14 cellular contexts compared by ENCODE assay signal in the genomic region with DNA sequence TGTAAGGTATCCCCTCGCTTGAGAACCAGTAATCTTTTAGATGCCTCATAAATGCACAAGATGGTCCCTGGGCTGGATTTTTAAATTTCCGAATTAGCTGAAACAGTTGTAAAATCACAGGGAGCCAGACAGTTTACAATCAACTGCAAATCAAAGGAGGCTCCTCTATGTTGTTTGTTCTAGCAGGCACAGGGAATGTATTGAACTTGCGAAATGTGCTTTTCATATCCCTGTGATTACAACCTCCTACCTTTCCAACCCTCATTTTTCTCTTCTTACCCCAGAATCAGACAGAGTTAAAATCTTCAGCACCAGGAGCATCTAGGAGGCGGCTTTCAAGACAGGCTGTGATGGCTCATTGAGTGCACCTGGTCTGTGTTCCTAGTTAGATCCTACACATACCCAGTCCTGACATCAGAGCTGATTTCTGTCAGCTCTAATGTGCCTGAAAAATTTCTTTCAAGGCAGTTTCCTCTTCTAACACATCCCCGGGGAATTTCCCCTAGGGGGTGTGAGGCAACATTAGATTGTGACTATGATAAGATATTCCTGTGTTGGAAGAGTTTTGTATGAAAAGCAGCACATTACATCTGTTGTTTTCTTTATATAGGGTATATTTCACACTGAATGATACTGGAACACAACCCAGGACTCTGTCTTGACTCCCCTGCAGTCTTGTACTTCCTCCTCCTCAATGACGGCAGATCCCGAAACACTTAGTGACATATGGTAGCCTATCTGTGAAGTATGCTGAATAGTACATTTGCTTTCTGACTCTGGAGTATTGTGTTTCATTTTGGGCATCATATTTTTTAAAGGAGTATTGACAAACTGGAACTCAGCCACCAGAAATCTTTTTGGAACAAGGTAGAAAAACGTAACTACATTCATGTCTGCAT. TPM values are rescaled to one million over a fixed set of nuclear protein-coding genes. Genes with fewer than 3 reads are reported as not detected.
A peak's percentile ranks its signal among the peaks of the same experiment; 100 is the strongest.
DNase-seq lines count a peak whose midpoint lies in the region; ATAC-seq, FAIRE-seq and TF ChIP-seq lines count a peak whose summit lies in the region.
"Had no signal": no experiment of that assay in that cellular context is flagged by ENCODE, and none has a peak within 500 bp of the region (broad histone marks: within the 10 kb centered on the region; RNA-seq: fewer than 3 reads in every experiment).

No MANE protein-coding gene starts in this region.

- in situ Hi-C loops in brain microvascular endothelial cell (cut with HindIII; ENCODE audit: low pct_ligation_motif_present, low sequenced_read_pairs), result no loop called here

- H3K4me3 ChIP-seq in NB4 (ENCODE audit: low read depth, low read length), result no peak overlapping the region
- no peak overlapping the region for H3K4me3 ChIP-seq in brain microvascular endothelial cell (ENCODE audit: low read depth, low read length)
- H3K4me3 ChIP-seq in keratinocyte (ENCODE audit: control insufficient read depth in 2 of 3, extremely low read depth in 1 of 3, insufficient read depth in 2 of 3, low read depth in 1 of 3, low read length in 3 of 3), result no peak overlapping the region

- H3K4me2 ChIP-seq in keratinocyte (ENCODE audit: control insufficient read depth, extremely low read depth, insufficient read depth, low read depth, low read length), result no peak overlapping the region

- no peaks in the 10 kb centered on the region for H3K4me1 Mint-ChIP-seq in activated CD4-positive, alpha-beta memory T cell treated with anti-CD3 and anti-CD28 coated beads, Interleukin-2, amount 10 ng/mL, durations not matched to agents 7 days and 5 days
- H3K4me1 Mint-ChIP-seq: natural killer cell had no signal

- H3K79me2 ChIP-seq in keratinocyte (ENCODE audit: control insufficient read depth, insufficient read depth, low read length), result no peaks in the 10 kb centered on the region

- no peak overlapping the region for H3K9ac ChIP-seq in keratinocyte (ENCODE audit: control insufficient read depth, extremely low read depth, insufficient read depth, low read length)

- CTCF ChIA-PET in activated CD4-positive, alpha-beta memory T cell treated with anti-CD3 and anti-CD28 coated beads, Interleukin-2, amount 10 ng/mL, durations not matched to agents 7 days and 5 days (lab: Charles Lee), result no interaction called here

- peaks cover 19% of the 10 kb centered on the region for H3K27me3 Mint-ChIP-seq in activated CD4-positive, alpha-beta memory T cell treated with anti-CD3 and anti-CD28 coated beads, Interleukin-2, amount 10 ng/mL, durations not matched to agents 7 days and 5 days

- no peaks in the 10 kb centered on the region for H3K27me3 ChIP-seq in brain microvascular endothelial cell (replicated peaks)
- no peaks in the 10 kb centered on the region for H3K27me3 ChIP-seq in keratinocyte (ENCODE audit: control insufficient read depth, extremely low read depth, insufficient read depth, low read length)

- dilution Hi-C loops in keratinocyte (cut with MboI; ENCODE audit: extremely low pct_ligation_motif_present, low sequenced_read_pairs), result no loop called here

- H3K4me3 Mint-ChIP-seq in activated CD4-positive, alpha-beta memory T cell treated with anti-CD3 and anti-CD28 coated beads, Interleukin-2, amount 10 ng/mL, durations not matched to agents 7 days and 5 days, result no peak overlapping the region
- H3K4me3 Mint-ChIP-seq: natural killer cell had no signal

- TF ChIP-seq CTCF in NB4 (IDR thresholded peaks at IDR 0.05; ENCODE audit: low read depth, low read length) (no peak), brain microvascular endothelial cell (IDR thresholded peaks at IDR 0.05; ENCODE audit: low read depth, low read length, missing control alignments) (no peak), keratinocyte (optimal IDR thresholded peaks at IDR 0.05 in 1 of 3, IDR thresholded peaks at IDR 0.05 in 1 of 3, conservative IDR thresholded peaks at IDR 0.05 in 1 of 3; ENCODE audit: extremely low read depth in 1 of 3, insufficient read depth in 2 of 3, low read length in 3 of 3) (no peak)

- no peaks in the 10 kb centered on the region for H3K9me1 ChIP-seq in keratinocyte (ENCODE audit: control insufficient read depth, extremely low read depth, insufficient read depth, low read length)

- no peak for TF ChIP-seq POLR2A in NB4 (IDR thresholded peaks at IDR 0.05; ENCODE audit: extremely low read depth, insufficient read length)

- peaks cover 29% of the 10 kb centered on the region for H3K4me1 ChIP-seq in keratinocyte (ENCODE audit: control insufficient read depth, extremely low read depth, insufficient read depth, low read length)

- H3K36me3 Mint-ChIP-seq in activated CD4-positive, alpha-beta memory T cell treated with anti-CD3 and anti-CD28 coated beads, Interleukin-2, amount 10 ng/mL, durations not matched to agents 7 days and 5 days (ENCODE audit: low read depth), result no peaks in the 10 kb centered on the region
- H3K36me3 Mint-ChIP-seq: natural killer cell had no signal

- H3K27ac ChIP-seq in brain microvascular endothelial cell, result peak overlapping the region; percentile 39
- no peak overlapping the region for H3K27ac ChIP-seq in keratinocyte (ENCODE audit: control insufficient read depth, insufficient read depth, low read length)

- no peaks in the 10 kb centered on the region for H4K20me1 ChIP-seq in keratinocyte (ENCODE audit: control insufficient read depth, extremely low read depth, insufficient read depth, low read length)

- H3K9me3 Mint-ChIP-seq in activated CD4-positive, alpha-beta memory T cell treated with anti-CD3 and anti-CD28 coated beads, Interleukin-2, amount 10 ng/mL, durations not matched to agents 7 days and 5 days, result no peaks in the 10 kb centered on the region
- H3K9me3 Mint-ChIP-seq: natural killer cell had no signal

- peak; percentile 32 for DNase-seq in A172 (ENCODE audit: low spot score)
- DNase-seq in NB4 (ENCODE audit: low read depth), result peak; percentile 54
- DNase-seq in brain microvascular endothelial cell, result peak; percentile 66
- no peak for DNase-seq in keratinocyte (ENCODE audit: low read depth, low spot score)
- no peak for DNase-seq in ecto neural progenitor cell (ENCODE audit: low spot score)
- DNase-seq in HPDE6-E6E7 (ENCODE audit: extremely low spot score), result no peak
- no peak for DNase-seq in activated CD4-positive, alpha-beta memory T cell treated with anti-CD3 and anti-CD28 coated beads, Interleukin-2, amount 10 ng/mL, durations not matched to agents 7 days and 5 days
- DNase-seq: activated CD4-positive, CD25-positive, alpha-beta regulatory T cell; activated T-cell treated with anti-CD3 and anti-CD28 coated beads, Interleukin-2, amount 50 U/mL, for 1 hour; natural killer cell; NCI-H526 had no signal

- ATAC-seq in GM21717 (IDR thresholded peaks at IDR 0.05; ENCODE audit: unreplicated experiment), result no peak
- ATAC-seq: natural killer cell had no signal

- POLR2A ChIA-PET in activated CD4-positive, alpha-beta memory T cell treated with anti-CD3 and anti-CD28 coated beads, Interleukin-2, amount 10 ng/mL, durations not matched to agents 7 days and 5 days (lab: Charles Lee), result no interaction called here

- H3K9me3 ChIP-seq in keratinocyte (ENCODE audit: control insufficient read depth, low read depth, low read length), result no peaks in the 10 kb centered on the region

- FAIRE-seq in keratinocyte (lab: Jason Lieb, UNC), result peak; percentile 23
- FAIRE-seq: endometrium had no signal

- H3K36me3 ChIP-seq in brain microvascular endothelial cell (replicated peaks), result no peaks in the 10 kb centered on the region
- no peaks in the 10 kb centered on the region for H3K36me3 ChIP-seq in keratinocyte (ENCODE audit: control insufficient read depth in 2 of 2, extremely low read depth in 1 of 2, insufficient read depth in 2 of 2, low read length in 2 of 2)

- H3K27ac Mint-ChIP-seq in activated CD4-positive, alpha-beta memory T cell treated with anti-CD3 and anti-CD28 coated beads, Interleukin-2, amount 10 ng/mL, durations not matched to agents 7 days and 5 days, result no peak overlapping the region
- H3K27ac Mint-ChIP-seq: natural killer cell had no signal

- no peak overlapping the region for H2AFZ ChIP-seq in keratinocyte (ENCODE audit: control insufficient read depth, low read length)

RNA-seq across cellular contexts. Expression of a gene that starts 18.0 kb away (rescaled TPM):
- total RNA-seq in A172 (2014; rRNA removed; shearing (Covaris generic)), result 136 and 177 TPM in 2 replicates
- polyA plus RNA-seq in keratinocyte, result 5.3 to 10.2 TPM (median 9.4 TPM) in 3 replicates
- 0.90 TPM for polyA plus RNA-seq in keratinocyte (2011; ENCODE audit: low read depth)
- polyA plus RNA-seq in keratinocyte (2011; cell fraction: cytosol; rRNA removed), result 5.7 and 5.9 TPM in 2 replicates
- polyA plus RNA-seq in keratinocyte (2011; cell fraction: nucleus; rRNA removed), result 8.0 and 8.9 TPM in 2 replicates
- polyA plus RNA-seq in keratinocyte (2012; ENCODE audit: low replicate concordance), result 0.73 and 9.6 TPM in 2 replicates
- polyA minus RNA-seq in keratinocyte, result 6.7 to 10.6 TPM (median 6.8 TPM) in 3 replicates
- polyA minus RNA-seq in keratinocyte (2011; cell fraction: cytosol; rRNA and poly(A)+ RNA removed), result 7.1 TPM
- polyA minus RNA-seq in keratinocyte (2011; cell fraction: nucleus; rRNA and poly(A)+ RNA removed), result 5.5 and 7.4 TPM in 2 replicates
- not detected for total RNA-seq in activated CD4-positive, alpha-beta memory T cell treated with anti-CD3 and anti-CD28 coated beads, Interleukin-2, amount 10 ng/mL, durations not matched to agents 7 days and 5 days
- total RNA-seq: SK-MEL-5 had no signal

Comparison
In these comparisons a context has a peak if more than half of its experiments do, and no peak if none do; other contexts are left out.
1. DNase-seq: peak in A172 (single experiment), NB4 (single experiment) and brain microvascular endothelial cell (single experiment); none in keratinocyte (single experiment), ecto neural progenitor cell (single experiment), HPDE6-E6E7 (single experiment) and activated CD4-positive, alpha-beta memory T cell treated with anti-CD3 and anti-CD28 coated beads, Interleukin-2, amount 10 ng/mL, durations not matched to agents 7 days and 5 days (single experiment).
2. RNA of a gene that starts 18.0 kb away (total RNA-seq): 136 to 177 TPM in A172; not detected in activated CD4-positive, alpha-beta memory T cell treated with anti-CD3 and anti-CD28 coated beads, Interleukin-2, amount 10 ng/mL, durations not matched to agents 7 days and 5 days; every median in the first group is over 100 times any median in the second.